In the genomic region with DNA sequence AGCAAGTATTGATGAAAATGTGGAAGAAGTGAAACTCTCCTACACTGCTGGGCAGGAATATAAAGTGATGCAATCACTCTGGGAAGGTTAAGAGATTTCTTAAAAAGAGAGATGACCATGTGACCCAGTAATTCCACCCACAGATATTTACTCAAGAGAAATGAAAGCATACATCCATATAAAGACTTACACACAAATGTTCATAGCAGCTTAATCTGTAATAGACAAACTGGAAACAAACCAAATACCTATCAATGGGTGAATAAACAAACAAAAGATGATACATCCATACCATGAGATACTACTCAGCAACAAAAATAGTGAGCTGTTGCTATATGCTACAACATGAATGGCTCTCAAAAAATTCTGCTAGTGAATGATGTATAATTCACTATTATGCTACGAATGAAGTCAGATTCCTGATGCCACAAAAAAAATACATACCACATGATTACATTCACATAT, we compare ENCODE assay signal across 14 cellular contexts.
A peak's percentile ranks its signal among the peaks of the same experiment; 100 is the strongest.
DNase-seq lines count a peak whose midpoint lies in the region; ATAC-seq and FAIRE-seq lines count a peak whose summit lies in the region.
"Had no signal": no experiment of that assay in that cellular context is flagged by ENCODE, and none has a peak within 500 bp of the region (broad histone marks: within the 10 kb centered on the region; RNA-seq: fewer than 3 reads in every experiment).

No MANE protein-coding gene starts in this region.

- no peak overlapping the region for H2BK5ac ChIP-seq in mesenchymal stem cell (ENCODE audit: low read depth, low read length, poor library complexity, severe bottlenecking)

- H3K4me3 ChIP-seq in mesenchymal stem cell (ENCODE audit: insufficient read depth in 1 of 2, low read depth in 1 of 2, low read length in 2 of 2) = no peak overlapping the region
- H3K4me3 ChIP-seq: skin epidermis had no signal

- no peak overlapping the region for H3K23ac ChIP-seq in mesenchymal stem cell (ENCODE audit: low read length in 2 of 2)

- H2BK120ac ChIP-seq in mesenchymal stem cell (ENCODE audit: low read depth, low read length) = no peak overlapping the region

- no peak overlapping the region for H3K18ac ChIP-seq in mesenchymal stem cell (ENCODE audit: low read depth in 1 of 2, low read length in 2 of 2)

- no peaks in the 10 kb centered on the region for H3K4me1 ChIP-seq in mesenchymal stem cell (ENCODE audit: control insufficient read depth, insufficient read depth, low read depth, low read length)

- no peak overlapping the region for H2BK15ac ChIP-seq in mesenchymal stem cell (ENCODE audit: low read depth, poor library complexity, severe bottlenecking)

- no peak overlapping the region for H3K27ac ChIP-seq in mesenchymal stem cell (ENCODE audit: low read length, poor library complexity, severe bottlenecking)
- H3K27ac ChIP-seq: skin epidermis had no signal

- H3K9me3 ChIP-seq in mesenchymal stem cell (ENCODE audit: control insufficient read depth, low read length) = no peaks in the 10 kb centered on the region

- H2BK12ac ChIP-seq in mesenchymal stem cell (ENCODE audit: low read length in 2 of 2) = no peak overlapping the region

- FAIRE-seq in urothelium cell line (lab: Jason Lieb, UNC) = no peak

- H3K79me1 ChIP-seq in mesenchymal stem cell (replicated peaks; ENCODE audit: low read length, poor library complexity, severe bottlenecking) = peaks cover 9% of the 10 kb centered on the region

- DNase-seq in EL (peak; percentile 90), OCI-M1 (lab: John Stamatoyannopoulos, UW) (peak; percentile 62), dedifferentiated amniotic fluid mesenchymal stem cell (ENCODE audit: extremely low spot score) (peak; percentile 85), mesenchymal stem cell (peak; percentile 65), urothelium cell line (ENCODE audit: low spot score) (no peak)
- DNase-seq: activated naive CD4-positive, alpha-beta T cell treated with anti-CD3 and anti-CD28 coated beads, Interleukin-2, amount 10 ng/mL, durations not matched to agents 7 days and 5 days; COR-L47; effector memory CD4-positive, alpha-beta T cell; naive B cell; NCI-H1694 treated with DMSO at 0.1 percent for 48 hours had no signal

- no peak overlapping the region for H4K8ac ChIP-seq in mesenchymal stem cell (ENCODE audit: low read length)

- H3K9ac ChIP-seq in mesenchymal stem cell (ENCODE audit: low read length) = no peak overlapping the region

- no peak overlapping the region for H2AFZ ChIP-seq in mesenchymal stem cell (ENCODE audit: low read depth, low read length)

- no peak overlapping the region for H3K14ac ChIP-seq in mesenchymal stem cell (ENCODE audit: low read length in 2 of 2)

- ATAC-seq in HG03095 (IDR thresholded peaks at IDR 0.05; ENCODE audit: unreplicated experiment) (no peak), GM21529 (IDR thresholded peaks at IDR 0.05; ENCODE audit: unreplicated experiment) (no peak), HG02884 (IDR thresholded peaks at IDR 0.05; ENCODE audit: unreplicated experiment) (no peak)

- no peaks in the 10 kb centered on the region for H3K36me3 ChIP-seq in mesenchymal stem cell (ENCODE audit: control insufficient read depth in 1 of 2, insufficient read depth in 2 of 2, low read depth in 1 of 2, low read length in 2 of 2)

- no peaks in the 10 kb centered on the region for H3K27me3 ChIP-seq in mesenchymal stem cell (ENCODE audit: control insufficient read depth in 1 of 2, insufficient read depth in 1 of 2, low read length in 2 of 2)

- no CpG with 5 or more reads among the region's 1 CpG for WGBS in mesenchymal stem cell

- H3K4me2 ChIP-seq in mesenchymal stem cell (ENCODE audit: low read length, poor library complexity, severe bottlenecking) = no peak overlapping the region

- H3K4ac ChIP-seq in mesenchymal stem cell (ENCODE audit: low read depth in 1 of 2, low read length in 2 of 2) = no peak overlapping the region

- H4K91ac ChIP-seq in mesenchymal stem cell (ENCODE audit: low read length) = no peak overlapping the region

- no peak overlapping the region for H2AK5ac ChIP-seq in mesenchymal stem cell (ENCODE audit: low read length, severe bottlenecking)
